ENCODE assay signal across 1 cellular context in the genomic region with DNA sequence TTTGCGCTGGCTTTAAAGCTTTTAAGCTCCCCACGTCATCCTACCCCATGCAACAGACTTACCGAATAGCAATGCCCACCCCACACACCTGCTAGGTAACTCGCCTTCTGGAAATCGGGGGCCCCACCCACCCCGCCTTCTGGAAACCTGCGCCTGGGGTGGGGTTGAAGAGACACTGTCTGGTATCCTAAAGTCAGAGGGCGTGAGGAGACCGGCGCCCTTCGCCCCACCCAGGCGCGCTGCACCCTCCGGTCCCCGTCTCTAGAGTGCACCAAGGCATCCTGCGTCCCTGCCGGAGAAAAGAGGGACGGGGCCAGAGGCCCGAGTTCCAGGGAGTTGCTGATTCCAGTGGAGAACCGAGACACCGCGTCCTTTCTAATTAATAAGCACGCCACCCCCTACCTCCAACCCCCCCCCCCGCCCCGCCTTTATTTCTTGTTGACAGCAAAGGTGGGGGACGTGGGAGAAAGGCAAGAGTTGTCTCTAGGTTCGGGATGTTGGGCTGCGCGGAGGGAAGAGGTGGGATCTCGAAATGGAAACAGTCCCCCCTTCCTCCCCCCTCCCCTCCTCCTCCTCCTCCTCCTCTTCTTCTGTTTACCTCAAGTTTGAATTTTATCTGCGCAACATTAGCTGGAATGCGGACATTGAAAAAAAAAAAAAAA.
TF ChIP-seq lines count a peak whose summit lies in the region.

No MANE protein-coding gene starts in this region.

TF ChIP-seq in HEK293, 187 proteins besides CTCF, POLR2A, EP300 and RAD21 (continued from another document):
- TF ChIP-seq, protein P1, sequence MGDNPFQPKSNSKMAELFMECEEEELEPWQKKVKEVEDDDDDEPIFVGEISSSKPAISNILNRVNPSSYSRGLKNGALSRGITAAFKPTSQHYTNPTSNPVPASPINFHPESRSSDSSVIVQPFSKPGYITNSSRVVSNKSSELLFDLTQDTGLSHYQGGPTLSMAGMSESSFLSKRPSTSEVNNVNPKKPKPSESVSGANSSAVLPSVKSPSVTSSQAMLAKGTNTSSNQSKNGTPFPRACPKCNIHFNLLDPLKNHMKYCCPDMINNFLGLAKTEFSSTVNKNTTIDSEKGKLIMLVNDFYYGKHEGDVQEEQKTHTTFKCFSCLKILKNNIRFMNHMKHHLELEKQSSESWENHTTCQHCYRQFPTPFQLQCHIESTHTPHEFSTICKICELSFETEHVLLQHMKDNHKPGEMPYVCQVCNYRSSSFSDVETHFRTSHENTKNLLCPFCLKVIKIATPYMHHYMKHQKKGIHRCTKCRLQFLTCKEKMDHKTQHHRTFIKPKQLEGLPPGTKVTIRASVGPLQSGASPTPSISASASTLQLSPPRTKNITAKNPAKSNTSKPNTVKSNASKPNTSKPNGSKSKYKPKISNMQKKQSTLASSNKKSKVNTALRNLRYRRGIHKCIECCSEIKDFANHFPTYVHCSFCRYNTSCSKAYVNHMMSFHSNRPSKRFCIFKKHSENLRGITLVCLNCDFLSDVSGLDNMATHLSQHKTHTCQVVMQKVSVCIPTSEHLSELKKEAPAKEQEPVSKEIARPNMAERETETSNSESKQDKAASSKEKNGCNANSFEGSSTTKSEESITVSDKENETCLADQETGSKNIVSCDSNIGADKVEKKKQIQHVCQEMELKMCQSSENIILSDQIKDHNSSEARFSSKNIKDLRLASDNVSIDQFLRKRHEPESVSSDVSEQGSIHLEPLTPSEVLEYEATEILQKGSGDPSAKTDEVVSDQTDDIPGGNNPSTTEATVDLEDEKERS (tag by site-specific recombination; IDR thresholded peaks at IDR 0.05) = no peak
- no peak for TF ChIP-seq ZFP37 (tag by site-specific recombination; IDR thresholded peaks at IDR 0.05)
- TF ChIP-seq, protein P2, sequence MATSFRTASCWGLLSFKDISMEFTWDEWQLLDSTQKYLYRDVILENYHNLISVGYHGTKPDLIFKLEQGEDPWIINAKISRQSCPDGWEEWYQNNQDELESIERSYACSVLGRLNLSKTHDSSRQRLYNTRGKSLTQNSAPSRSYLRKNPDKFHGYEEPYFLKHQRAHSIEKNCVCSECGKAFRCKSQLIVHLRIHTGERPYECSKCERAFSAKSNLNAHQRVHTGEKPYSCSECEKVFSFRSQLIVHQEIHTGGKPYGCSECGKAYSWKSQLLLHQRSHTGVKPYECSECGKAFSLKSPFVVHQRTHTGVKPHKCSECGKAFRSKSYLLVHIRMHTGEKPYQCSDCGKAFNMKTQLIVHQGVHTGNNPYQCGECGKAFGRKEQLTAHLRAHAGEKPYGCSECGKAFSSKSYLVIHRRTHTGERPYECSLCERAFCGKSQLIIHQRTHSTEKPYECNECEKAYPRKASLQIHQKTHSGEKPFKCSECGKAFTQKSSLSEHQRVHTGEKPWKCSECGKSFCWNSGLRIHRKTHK (tag by site-specific recombination; IDR thresholded peaks at IDR 0.05) = no peak
- no peak for TF ChIP-seq MYNN (tag by site-specific recombination; IDR thresholded peaks at IDR 0.05; ENCODE audit: borderline replicate concordance)
- TF ChIP-seq, protein P3, sequence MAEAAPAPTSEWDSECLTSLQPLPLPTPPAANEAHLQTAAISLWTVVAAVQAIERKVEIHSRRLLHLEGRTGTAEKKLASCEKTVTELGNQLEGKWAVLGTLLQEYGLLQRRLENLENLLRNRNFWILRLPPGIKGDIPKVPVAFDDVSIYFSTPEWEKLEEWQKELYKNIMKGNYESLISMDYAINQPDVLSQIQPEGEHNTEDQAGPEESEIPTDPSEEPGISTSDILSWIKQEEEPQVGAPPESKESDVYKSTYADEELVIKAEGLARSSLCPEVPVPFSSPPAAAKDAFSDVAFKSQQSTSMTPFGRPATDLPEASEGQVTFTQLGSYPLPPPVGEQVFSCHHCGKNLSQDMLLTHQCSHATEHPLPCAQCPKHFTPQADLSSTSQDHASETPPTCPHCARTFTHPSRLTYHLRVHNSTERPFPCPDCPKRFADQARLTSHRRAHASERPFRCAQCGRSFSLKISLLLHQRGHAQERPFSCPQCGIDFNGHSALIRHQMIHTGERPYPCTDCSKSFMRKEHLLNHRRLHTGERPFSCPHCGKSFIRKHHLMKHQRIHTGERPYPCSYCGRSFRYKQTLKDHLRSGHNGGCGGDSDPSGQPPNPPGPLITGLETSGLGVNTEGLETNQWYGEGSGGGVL (tag by site-specific recombination; IDR thresholded peaks at IDR 0.05) = peak; percentile 83
- TF ChIP-seq, protein P4, sequence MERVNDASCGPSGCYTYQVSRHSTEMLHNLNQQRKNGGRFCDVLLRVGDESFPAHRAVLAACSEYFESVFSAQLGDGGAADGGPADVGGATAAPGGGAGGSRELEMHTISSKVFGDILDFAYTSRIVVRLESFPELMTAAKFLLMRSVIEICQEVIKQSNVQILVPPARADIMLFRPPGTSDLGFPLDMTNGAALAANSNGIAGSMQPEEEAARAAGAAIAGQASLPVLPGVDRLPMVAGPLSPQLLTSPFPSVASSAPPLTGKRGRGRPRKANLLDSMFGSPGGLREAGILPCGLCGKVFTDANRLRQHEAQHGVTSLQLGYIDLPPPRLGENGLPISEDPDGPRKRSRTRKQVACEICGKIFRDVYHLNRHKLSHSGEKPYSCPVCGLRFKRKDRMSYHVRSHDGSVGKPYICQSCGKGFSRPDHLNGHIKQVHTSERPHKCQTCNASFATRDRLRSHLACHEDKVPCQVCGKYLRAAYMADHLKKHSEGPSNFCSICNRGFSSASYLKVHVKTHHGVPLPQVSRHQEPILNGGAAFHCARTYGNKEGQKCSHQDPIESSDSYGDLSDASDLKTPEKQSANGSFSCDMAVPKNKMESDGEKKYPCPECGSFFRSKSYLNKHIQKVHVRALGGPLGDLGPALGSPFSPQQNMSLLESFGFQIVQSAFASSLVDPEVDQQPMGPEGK (tag by site-specific recombination; IDR thresholded peaks at IDR 0.05) = no peak
- TF ChIP-seq, protein P5, sequence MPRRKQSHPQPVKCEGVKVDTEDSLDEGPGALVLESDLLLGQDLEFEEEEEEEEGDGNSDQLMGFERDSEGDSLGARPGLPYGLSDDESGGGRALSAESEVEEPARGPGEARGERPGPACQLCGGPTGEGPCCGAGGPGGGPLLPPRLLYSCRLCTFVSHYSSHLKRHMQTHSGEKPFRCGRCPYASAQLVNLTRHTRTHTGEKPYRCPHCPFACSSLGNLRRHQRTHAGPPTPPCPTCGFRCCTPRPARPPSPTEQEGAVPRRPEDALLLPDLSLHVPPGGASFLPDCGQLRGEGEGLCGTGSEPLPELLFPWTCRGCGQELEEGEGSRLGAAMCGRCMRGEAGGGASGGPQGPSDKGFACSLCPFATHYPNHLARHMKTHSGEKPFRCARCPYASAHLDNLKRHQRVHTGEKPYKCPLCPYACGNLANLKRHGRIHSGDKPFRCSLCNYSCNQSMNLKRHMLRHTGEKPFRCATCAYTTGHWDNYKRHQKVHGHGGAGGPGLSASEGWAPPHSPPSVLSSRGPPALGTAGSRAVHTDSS (tag by site-specific recombination; IDR thresholded peaks at IDR 0.05) = peak; percentile 88
